Comparison of ENCODE assay signal across 18 cellular contexts in genomic region chr2:236321430-236321829, GRCh38. TPM values are rescaled to one million over a fixed set of nuclear protein-coding genes. Genes with fewer than 3 reads are reported as not detected.
DNase-seq lines count a peak whose midpoint lies in the region; ATAC-seq and TF ChIP-seq lines count a peak whose summit lies in the region.
"Had no signal": no experiment of that assay in that cellular context is flagged by ENCODE, and none has a peak within 500 bp of the region (broad histone marks: within the 10 kb centered on the region; RNA-seq: fewer than 3 reads in every experiment).

No MANE protein-coding gene starts in this region.

- no peak for TF ChIP-seq POLR2A in transverse colon (IDR thresholded peaks at IDR 0.05)

- peak; percentile 41 for DNase-seq in coronary artery (ENCODE audit: low spot score)
- DNase-seq in medulla oblongata (ENCODE audit: extremely low spot score), result peak; percentile 86
- DNase-seq in pons (ENCODE audit: low spot score), result peak; percentile 94
- DNase-seq in superior temporal gyrus (ENCODE audit: extremely low spot score), result peak; percentile 64
- no peak for DNase-seq in effector memory CD8-positive, alpha-beta T cell
- DNase-seq in T1000 (lab: John Stamatoyannopoulos, UW), result no peak
- no peak for DNase-seq in transverse colon
- no peak for DNase-seq in activated CD4-positive, alpha-beta T cell treated with anti-CD3 and anti-CD28 coated beads for 1 hour
- DNase-seq: ACHN; Caco-2; CD4-positive, alpha-beta T cell; DMS79; GDM1; HCEC 1CT had no signal

- H3K4me1 ChIP-seq in transverse colon, result peaks cover 0 to 6% (median 1%) of the 10 kb centered on the region in 4 donors
- H3K4me1 ChIP-seq: Caco-2 had no signal

- H3K27ac ChIP-seq in coronary artery, result no peak overlapping the region
- no peak overlapping the region for H3K27ac ChIP-seq in transverse colon
- H3K27ac ChIP-seq: C4-2B, HL-60 had no signal

- H3K4me3 ChIP-seq in coronary artery (no peak overlapping the region), transverse colon (no peak overlapping the region)

- no peaks in the 10 kb centered on the region for H3K4me1 Mint-ChIP-seq in effector memory CD8-positive, alpha-beta T cell (ENCODE audit: low read depth in 2 of 2)

- intact Hi-C loops in transverse colon (cut with DNase I; ENCODE audit: low total_unique reads), result no loop called here

- no peaks in the 10 kb centered on the region for H3K9me3 Mint-ChIP-seq in effector memory CD8-positive, alpha-beta T cell
- H3K9me3 Mint-ChIP-seq: CD4-positive, alpha-beta T cell had no signal

- no peaks in the 10 kb centered on the region for H3K9me3 ChIP-seq in transverse colon
- H3K9me3 ChIP-seq: Caco-2 had no signal

- in situ Hi-C loops in transverse colon (cut with MboI; ENCODE audit: low pct_ligation_motif_present in 1 of 4, low pct_unique_long_range_greater_than_20kb in 1 of 4, low sequenced_read_pairs in 3 of 4), result no loop called here

- 76 to 92% methylated on average over 2 to 4 of the region's 4 CpGs for whole genome bisulfite sequencing in transverse colon (ENCODE audit: low coverage in 1 of 2), 2 donors

- no peak overlapping the region for H3K4me3 Mint-ChIP-seq in effector memory CD8-positive, alpha-beta T cell
- H3K4me3 Mint-ChIP-seq: CD4-positive, alpha-beta T cell had no signal

- no peak for TF ChIP-seq EP300 in transverse colon (IDR thresholded peaks at IDR 0.05; ENCODE audit: low read depth)

- H3K27me3 ChIP-seq in transverse colon, result no peaks in the 10 kb centered on the region

- no peak overlapping the region for H3K27ac Mint-ChIP-seq in effector memory CD8-positive, alpha-beta T cell
- H3K27ac Mint-ChIP-seq: CD4-positive, alpha-beta T cell had no signal

- H3K27me3 Mint-ChIP-seq in effector memory CD8-positive, alpha-beta T cell, result peaks cover 16 to 17% of the 10 kb centered on the region in 2 donors
- H3K27me3 Mint-ChIP-seq: CD4-positive, alpha-beta T cell had no signal

- no peaks in the 10 kb centered on the region for H3K36me3 ChIP-seq in transverse colon

- no peaks in the 10 kb centered on the region for H3K36me3 Mint-ChIP-seq in effector memory CD8-positive, alpha-beta T cell (ENCODE audit: insufficient read depth)

- TF ChIP-seq CTCF in coronary artery (IDR thresholded peaks at IDR 0.05) (no peak), transverse colon (IDR thresholded peaks at IDR 0.05) (no peak)

- ATAC-seq in effector memory CD8-positive, alpha-beta T cell (replicated peaks), result no peak

RNA-seq across cellular contexts. Expression of gene ASB18, which starts 57.2 kb away (rescaled TPM):
- not detected for total RNA-seq in transverse colon
- total RNA-seq: Caco-2; CD4-positive, alpha-beta T cell; Daoy; HT1080 had no signal

Comparison
In these comparisons a context has a peak if more than half of its experiments do, and no peak if none do; other contexts are left out.
1. DNase-seq: peak in coronary artery (single experiment), medulla oblongata (single experiment), pons (single experiment) and superior temporal gyrus (single experiment); none in effector memory CD8-positive, alpha-beta T cell (0 of 3), T1000 (single experiment), transverse colon (single experiment) and activated CD4-positive, alpha-beta T cell treated with anti-CD3 and anti-CD28 coated beads for 1 hour (single experiment).